Comparison of ENCODE assay signal across 8 cellular contexts in the genomic region with DNA sequence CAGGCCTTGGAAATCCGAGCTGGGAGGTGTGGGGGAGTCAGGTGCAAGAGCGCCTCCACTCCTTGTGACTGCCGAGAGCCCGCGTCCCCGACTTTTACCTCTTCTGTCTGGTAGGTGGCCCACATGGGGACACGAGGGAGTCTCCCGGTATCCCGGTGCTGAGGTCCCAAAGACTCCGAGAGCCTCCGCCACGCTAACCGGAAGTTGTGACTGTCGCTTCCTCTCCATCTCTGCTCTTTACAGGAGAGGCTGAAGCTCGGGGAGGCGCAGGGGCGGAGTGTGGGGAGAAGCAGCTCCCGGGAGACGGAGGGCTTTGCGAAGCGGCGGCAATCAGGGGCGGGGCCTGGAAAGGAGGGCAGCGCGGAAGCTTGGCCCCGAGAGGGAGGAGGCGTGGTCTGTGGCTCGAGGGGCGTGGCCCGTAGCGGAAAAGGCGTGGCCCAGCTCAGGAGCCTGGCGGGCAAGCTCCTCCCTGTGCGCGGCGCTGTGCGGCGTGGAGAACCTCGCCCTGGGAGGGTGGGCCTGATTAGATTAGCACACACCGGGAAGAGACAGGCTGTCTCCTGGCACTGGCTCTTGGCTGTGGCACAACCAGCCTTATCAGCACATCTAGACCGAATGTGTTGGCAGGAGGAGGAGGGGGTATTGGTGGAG.
DNase-seq lines count a peak whose midpoint lies in the region; ATAC-seq and TF ChIP-seq lines count a peak whose summit lies in the region.

No MANE protein-coding gene starts in this region.

- no peaks in the 10 kb centered on the region for H3K36me3 ChIP-seq in subcutaneous abdominal adipose tissue (ENCODE audit: control insufficient read depth in 5 of 5, insufficient read depth in 5 of 5, low read length in 5 of 5)

- peaks cover 0 to 2% (median 0%) of the 10 kb centered on the region in 3 donors for H3K27me3 Mint-ChIP-seq in immature natural killer cell (ENCODE audit: low read depth in 3 of 3)

- no peak overlapping the region for H3K9ac ChIP-seq in subcutaneous abdominal adipose tissue (ENCODE audit: low read length in 5 of 5)

- no peak for TF ChIP-seq CTCF in astrocyte of the cerebellum (IDR thresholded peaks at IDR 0.05; ENCODE audit: low read depth, low read length, missing control alignments)

- H3K4me3 ChIP-seq in astrocyte of the cerebellum (ENCODE audit: low read depth, low read length) (peak overlapping the region; percentile 27), subcutaneous abdominal adipose tissue (ENCODE audit: low read depth in 1 of 5, low read length in 5 of 5) (peak overlapping the region in 4 of 5 donors; percentile 15 to 59 (median 44))

- in situ Hi-C loops in astrocyte of the cerebellum (cut with HindIII; ENCODE audit: low sequenced_read_pairs): no loop called here

- peak; percentile 12 for DNase-seq in activated CD4-positive, alpha-beta T cell treated with anti-CD3 and anti-CD28 coated beads for 48 hours
- DNase-seq in activated CD4-positive, alpha-beta T cell treated with anti-CD3 and anti-CD28 coated beads, Interleukin-2, amount 50 U/mL, for 4 hours: no peak
- DNase-seq in astrocyte of the cerebellum (ENCODE audit: low read depth) (peak; percentile 4), immature natural killer cell (peak in 2 of 3 donors; percentile 11 to 15)
- no peak for DNase-seq in activated CD4-positive, CD25-positive, alpha-beta regulatory T cell treated with anti-CD3 and anti-CD28 coated beads, Interleukin-2, amount 50 U/mL, for 72 hours

- H3K4me1 ChIP-seq in subcutaneous abdominal adipose tissue (ENCODE audit: control insufficient read depth in 5 of 5, insufficient read depth in 5 of 5, low read length in 5 of 5): peaks cover 0 to 5% (median 0%) of the 10 kb centered on the region in 5 donors

- peak overlapping the region in 1 of 5 donors; percentile 12 for H3K4me3 Mint-ChIP-seq in immature natural killer cell

- no peaks in the 10 kb centered on the region for H3K36me3 Mint-ChIP-seq in immature natural killer cell

- ATAC-seq in HG02885 (IDR thresholded peaks at IDR 0.05; ENCODE audit: poor library complexity, unreplicated experiment) (no peak), HG03175 (IDR thresholded peaks at IDR 0.05; ENCODE audit: unreplicated experiment) (no peak)

- H3K9me3 Mint-ChIP-seq in immature natural killer cell: peaks cover 5 to 48% (median 28%) of the 10 kb centered on the region in 6 donors

- H3K4me1 Mint-ChIP-seq in immature natural killer cell: no peaks in the 10 kb centered on the region

- H3K27me3 ChIP-seq in subcutaneous abdominal adipose tissue (ENCODE audit: control insufficient read depth in 5 of 5, insufficient read depth in 4 of 5, low read length in 5 of 5): no peaks in the 10 kb centered on the region

- no peak overlapping the region for H3K27ac ChIP-seq in subcutaneous abdominal adipose tissue (ENCODE audit: low read depth, low read length)

- peaks cover 0 to 17% (median 4%) of the 10 kb centered on the region in 5 donors for H3K9me3 ChIP-seq in subcutaneous abdominal adipose tissue (ENCODE audit: control insufficient read depth in 5 of 5, low read length in 5 of 5)

- H3K27ac Mint-ChIP-seq in immature natural killer cell: no peak overlapping the region

Comparison
In these comparisons a context has a peak if more than half of its experiments do, and no peak if none do; other contexts are left out.
1. DNase-seq: peak in activated CD4-positive, alpha-beta T cell treated with anti-CD3 and anti-CD28 coated beads for 48 hours (single experiment), astrocyte of the cerebellum (single experiment) and immature natural killer cell (2 of 3); none in activated CD4-positive, alpha-beta T cell treated with anti-CD3 and anti-CD28 coated beads, Interleukin-2, amount 50 U/mL, for 4 hours (0 of 2) and activated CD4-positive, CD25-positive, alpha-beta regulatory T cell treated with anti-CD3 and anti-CD28 coated beads, Interleukin-2, amount 50 U/mL, for 72 hours (single experiment).